Comparison of ENCODE assay signal across 8 cellular contexts in the genomic region with DNA sequence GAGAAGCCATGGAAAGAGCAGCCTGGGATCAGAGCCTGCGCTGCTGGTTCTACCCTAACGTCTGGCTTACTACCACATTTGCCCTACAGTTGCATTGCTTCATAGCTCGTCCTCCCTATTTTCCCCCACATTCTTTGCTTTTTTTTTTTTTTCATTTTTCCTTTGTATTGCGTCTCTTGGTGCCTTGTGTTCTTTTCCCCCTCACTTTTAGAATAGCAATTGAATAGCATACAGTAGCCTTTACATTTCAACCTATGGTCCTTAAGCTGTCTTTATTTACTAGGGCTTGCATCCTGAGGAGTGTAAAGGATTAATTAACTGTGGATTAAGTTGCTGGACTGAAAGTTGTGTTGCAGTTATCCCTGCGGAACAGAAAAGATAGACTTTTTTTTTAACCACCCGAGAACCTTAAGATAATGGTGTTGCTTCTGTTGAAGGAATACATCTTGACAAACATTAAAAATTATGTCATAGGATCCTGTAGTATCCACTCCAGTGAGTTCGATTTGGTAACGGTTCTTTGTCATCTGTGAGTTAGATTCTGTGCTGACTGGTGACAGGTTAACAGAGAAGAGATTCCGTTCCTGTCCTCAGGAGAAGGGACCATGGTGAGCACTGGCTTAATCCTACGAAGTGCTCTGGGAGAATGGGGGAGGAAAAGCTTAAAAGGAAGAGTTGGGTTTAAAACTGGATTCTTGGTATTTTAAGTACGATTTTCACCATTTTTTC.
DNase-seq lines count a peak whose midpoint lies in the region; ATAC-seq lines count a peak whose summit lies in the region.

No MANE protein-coding gene starts in this region.

- H3K27ac Mint-ChIP-seq in activated naive CD8-positive, alpha-beta T cell treated with anti-CD3 and anti-CD28 coated beads, Interleukin-2, amount 10 ng/mL, durations not matched to agents 7 days and 5 days = no peak overlapping the region

- peak overlapping the region; percentile 78 for H3K4me3 Mint-ChIP-seq in activated naive CD8-positive, alpha-beta T cell treated with anti-CD3 and anti-CD28 coated beads, Interleukin-2, amount 10 ng/mL, durations not matched to agents 7 days and 5 days

- H3K27ac ChIP-seq in iPS-20b (ENCODE audit: low read length) (peak overlapping the region; percentile 51), stomach smooth muscle (ENCODE audit: low read length) (peak overlapping the region; percentile 91)

- H3K4me1 ChIP-seq in iPS-20b (ENCODE audit: insufficient read depth, low read length) = peaks cover 15% of the 10 kb centered on the region
- no peaks in the 10 kb centered on the region for H3K4me1 ChIP-seq in stomach smooth muscle (ENCODE audit: control insufficient read depth, insufficient read depth, low read length)

- H3K4me3 ChIP-seq in iPS-20b (ENCODE audit: low read length) (peak overlapping the region; percentile 71), stomach smooth muscle (ENCODE audit: low read length in 2 of 2) (peak overlapping the region; percentile 80 to 82)

- ATAC-seq in GM18517 (IDR thresholded peaks at IDR 0.05; ENCODE audit: unreplicated experiment) (peak; percentile 18), HG03378 (IDR thresholded peaks at IDR 0.05; ENCODE audit: unreplicated experiment) (no peak)
- ATAC-seq in activated naive CD8-positive, alpha-beta T cell treated with anti-CD3 and anti-CD28 coated beads, Interleukin-2, amount 10 ng/mL, durations not matched to agents 7 days and 5 days (ENCODE audit: low read depth) = no peak

- H3K9me3 ChIP-seq in iPS-20b (ENCODE audit: insufficient read depth, low read depth, low read length) (no peaks in the 10 kb centered on the region), stomach smooth muscle (ENCODE audit: control insufficient read depth in 2 of 2, low read length in 2 of 2) (no peaks in the 10 kb centered on the region)

- H3K9ac ChIP-seq in iPS-20b (ENCODE audit: low read depth, low read length) (peak overlapping the region; percentile 73; the same call in 1 of the 2 replicates), stomach smooth muscle (ENCODE audit: low read length in 2 of 2) (peak overlapping the region; percentile 74 to 75)

- H3K36me3 ChIP-seq in iPS-20b (ENCODE audit: insufficient read depth, low read depth, low read length) (no peaks in the 10 kb centered on the region), stomach smooth muscle (ENCODE audit: control insufficient read depth in 2 of 2, insufficient read depth in 2 of 2, low read length in 2 of 2) (no peaks in the 10 kb centered on the region)

- no peaks in the 10 kb centered on the region for H3K9me3 Mint-ChIP-seq in activated naive CD8-positive, alpha-beta T cell treated with anti-CD3 and anti-CD28 coated beads, Interleukin-2, amount 10 ng/mL, durations not matched to agents 7 days and 5 days

- peak; percentile 50 for DNase-seq in M059J (ENCODE audit: low read depth)
- no peak for DNase-seq in activated naive CD8-positive, alpha-beta T cell treated with anti-CD3 and anti-CD28 coated beads, Interleukin-2, amount 10 ng/mL, durations not matched to agents 7 days and 5 days
- no peak for DNase-seq in stimulated activated CD4-positive, alpha-beta T cell treated with anti-CD3 and anti-CD28 coated beads, Interleukin-4, amount 100 ng/mL, for 4 hours
- no peak for DNase-seq in stimulated activated CD8-positive, alpha-beta memory T cell treated with anti-CD3 and anti-CD28 coated beads, Interleukin-4, amount 100 ng/mL, for 48 hours

- peaks cover 13% of the 10 kb centered on the region for H3K27me3 Mint-ChIP-seq in activated naive CD8-positive, alpha-beta T cell treated with anti-CD3 and anti-CD28 coated beads, Interleukin-2, amount 10 ng/mL, durations not matched to agents 7 days and 5 days

- peaks cover 13% of the 10 kb centered on the region for H3K4me1 Mint-ChIP-seq in activated naive CD8-positive, alpha-beta T cell treated with anti-CD3 and anti-CD28 coated beads, Interleukin-2, amount 10 ng/mL, durations not matched to agents 7 days and 5 days

- POLR2A ChIA-PET in activated naive CD8-positive, alpha-beta T cell treated with anti-CD3 and anti-CD28 coated beads, Interleukin-2, amount 10 ng/mL, durations not matched to agents 7 days and 5 days (lab: Charles Lee) = no interaction called here

- H3K36me3 Mint-ChIP-seq in activated naive CD8-positive, alpha-beta T cell treated with anti-CD3 and anti-CD28 coated beads, Interleukin-2, amount 10 ng/mL, durations not matched to agents 7 days and 5 days = no peaks in the 10 kb centered on the region

- H3K27me3 ChIP-seq in iPS-20b (ENCODE audit: insufficient read depth, low read length) (no peaks in the 10 kb centered on the region), stomach smooth muscle (ENCODE audit: control insufficient read depth in 1 of 2, insufficient read depth in 2 of 2, low read length in 2 of 2) (no peaks in the 10 kb centered on the region)
